1 cellular context compared by ENCODE assay signal in the genomic region with DNA sequence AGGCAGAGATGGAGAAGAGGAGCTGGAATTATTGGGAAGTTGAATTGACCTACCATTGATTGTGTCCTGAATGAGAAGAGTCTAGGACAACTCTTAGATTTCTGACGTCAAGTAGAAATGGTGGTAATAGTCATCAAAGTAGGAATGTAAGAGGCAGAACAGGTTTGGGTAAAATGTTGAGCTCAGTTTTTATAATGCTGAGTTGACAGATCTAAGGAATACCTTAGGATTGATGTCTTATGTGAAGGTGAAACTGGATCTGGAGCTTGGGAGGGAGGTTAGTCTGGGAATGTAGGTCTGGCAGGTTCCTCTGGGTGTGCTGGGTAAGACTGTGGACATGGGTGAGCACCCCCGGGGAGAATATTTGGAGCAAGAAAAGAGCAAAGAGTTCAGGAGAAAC.
TF ChIP-seq lines count a peak whose summit lies in the region.

No MANE protein-coding gene starts in this region.

TF ChIP-seq in IMR-90, 13 proteins besides CTCF, POLR2A, EP300 and RAD21:
- TF ChIP-seq MAFK (IDR thresholded peaks at IDR 0.05; ENCODE audit: low read depth, low read length): peak; percentile 96
- no peak for TF ChIP-seq MAZ (IDR thresholded peaks at IDR 0.05; ENCODE audit: borderline replicate concordance, low read depth, low read length)
